In genomic region chr10:48399551-48399950, GRCh38 we compare ENCODE assay signal across 18 cellular contexts.
DNase-seq lines count a peak whose midpoint lies in the region; ATAC-seq, FAIRE-seq and TF ChIP-seq lines count a peak whose summit lies in the region.
"Had no signal": no experiment of that assay in that cellular context is flagged by ENCODE, and none has a peak within 500 bp of the region (broad histone marks: within the 10 kb centered on the region; RNA-seq: fewer than 3 reads in every experiment).

No MANE protein-coding gene starts in this region.

- H3K9ac ChIP-seq in HUES64 (ENCODE audit: low read depth, low read length): no peak overlapping the region; the same call in 1 of the 2 replicates
- H3K9ac ChIP-seq in keratinocyte (ENCODE audit: control insufficient read depth, extremely low read depth, insufficient read depth, low read length): no peak overlapping the region
- H3K9ac ChIP-seq in subcutaneous abdominal adipose tissue (ENCODE audit: low read length in 5 of 5): no peak overlapping the region

- H3K9me3 Mint-ChIP-seq in brain: no peaks in the 10 kb centered on the region
- H3K9me3 Mint-ChIP-seq in CD14-positive monocyte: no peaks in the 10 kb centered on the region
- H3K9me3 Mint-ChIP-seq: activated naive CD8-positive, alpha-beta T cell treated with anti-CD3 and anti-CD28 coated beads for 36 hours; stimulated activated naive CD8-positive, alpha-beta T cell treated with anti-CD3 and anti-CD28 coated beads, Interleukin-15, Interleukin-2, amounts not matched to agents 100 ng/mL and 50 ng/mL, for 24 hours had no signal

- H3K4me2 ChIP-seq in keratinocyte (ENCODE audit: control insufficient read depth, extremely low read depth, insufficient read depth, low read depth, low read length): peak overlapping the region; percentile 42

- TF ChIP-seq CTCF in brain (conservative IDR thresholded peaks at IDR 0.05) (no peak), keratinocyte (optimal IDR thresholded peaks at IDR 0.05 in 1 of 3, IDR thresholded peaks at IDR 0.05 in 1 of 3, conservative IDR thresholded peaks at IDR 0.05 in 1 of 3; ENCODE audit: extremely low read depth in 1 of 3, insufficient read depth in 2 of 3, low read length in 3 of 3) (no peak), CD14-positive monocyte (IDR thresholded peaks at IDR 0.05) (no peak), omental fat pad (IDR thresholded peaks at IDR 0.05) (no peak)

- H3K27me3 ChIP-seq in HUES64 (ENCODE audit: insufficient read depth, low read length) (no peaks in the 10 kb centered on the region), keratinocyte (ENCODE audit: control insufficient read depth, extremely low read depth, insufficient read depth, low read length) (no peaks in the 10 kb centered on the region), subcutaneous abdominal adipose tissue (ENCODE audit: control insufficient read depth in 5 of 5, insufficient read depth in 4 of 5, low read length in 5 of 5) (no peaks in the 10 kb centered on the region)
- H3K27me3 ChIP-seq: body of pancreas, colonic mucosa, transverse colon had no signal

- no peak overlapping the region for H2AFZ ChIP-seq in keratinocyte (ENCODE audit: control insufficient read depth, low read length)

- DNase-seq in keratinocyte (ENCODE audit: low read depth, low spot score) (no peak), CD14-positive monocyte (ENCODE audit: low spot score) (no peak), omental fat pad (ENCODE audit: low spot score) (no peak)
- no peak for DNase-seq in activated CD4-positive, CD25-positive, alpha-beta regulatory T cell (lab: John Stamatoyannopoulos, UW)
- DNase-seq: activated CD4-positive, alpha-beta T cell treated with anti-CD3 and anti-CD28 coated beads for 36 hours; activated naive CD8-positive, alpha-beta T cell treated with anti-CD3 and anti-CD28 coated beads for 36 hours; body of pancreas; colonic mucosa; GOT3; NCI-H2107; small intestine; stimulated activated CD4-positive, alpha-beta T cell treated with anti-CD3 and anti-CD28 coated beads, Interleukin-2, amount 100 ng/mL, for 48 hours; SW 1271; transverse colon had no signal

- WGBS in HUES64: no CpG with 5 or more reads among the region's 1 CpG

- no peaks in the 10 kb centered on the region for H3K9me1 ChIP-seq in keratinocyte (ENCODE audit: control insufficient read depth, extremely low read depth, insufficient read depth, low read length)

- H3K36me3 ChIP-seq in HUES64 (ENCODE audit: insufficient read depth, low read length): no peaks in the 10 kb centered on the region
- no peaks in the 10 kb centered on the region for H3K36me3 ChIP-seq in keratinocyte (ENCODE audit: control insufficient read depth in 2 of 2, extremely low read depth in 1 of 2, insufficient read depth in 2 of 2, low read length in 2 of 2)
- peaks cover 0 to 3% (median 0%) of the 10 kb centered on the region in 5 donors for H3K36me3 ChIP-seq in subcutaneous abdominal adipose tissue (ENCODE audit: control insufficient read depth in 5 of 5, insufficient read depth in 5 of 5, low read length in 5 of 5)
- H3K36me3 ChIP-seq: colonic mucosa, transverse colon had no signal

- H3K27me3 Mint-ChIP-seq in brain (no peaks in the 10 kb centered on the region), CD14-positive monocyte (ENCODE audit: low read depth in 3 of 3) (peaks cover 0 to 4% (median 0%) of the 10 kb centered on the region in 3 donors)
- H3K27me3 Mint-ChIP-seq: activated CD4-positive, alpha-beta T cell treated with anti-CD3 and anti-CD28 coated beads for 36 hours; activated naive CD8-positive, alpha-beta T cell treated with anti-CD3 and anti-CD28 coated beads for 36 hours; stimulated activated naive CD8-positive, alpha-beta T cell treated with anti-CD3 and anti-CD28 coated beads, Interleukin-15, Interleukin-2, amounts not matched to agents 100 ng/mL and 50 ng/mL, for 24 hours had no signal

- H3K36me3 Mint-ChIP-seq in brain: peaks cover 5% of the 10 kb centered on the region
- H3K36me3 Mint-ChIP-seq in CD14-positive monocyte: no peaks in the 10 kb centered on the region

- no peak for ATAC-seq in omental fat pad (ENCODE audit: low FRiP score)
- ATAC-seq: activated CD4-positive, alpha-beta T cell treated with anti-CD3 and anti-CD28 coated beads for 36 hours; body of pancreas had no signal

- peak overlapping the region; percentile 50 to 93 (median 64) for H3K27ac Mint-ChIP-seq in brain
- no peak overlapping the region for H3K27ac Mint-ChIP-seq in CD14-positive monocyte
- H3K27ac Mint-ChIP-seq: activated CD4-positive, alpha-beta T cell treated with anti-CD3 and anti-CD28 coated beads for 36 hours; activated naive CD8-positive, alpha-beta T cell treated with anti-CD3 and anti-CD28 coated beads for 36 hours; stimulated activated naive CD8-positive, alpha-beta T cell treated with anti-CD3 and anti-CD28 coated beads, Interleukin-15, Interleukin-2, amounts not matched to agents 100 ng/mL and 50 ng/mL, for 24 hours had no signal

- H3K27ac ChIP-seq in HUES64 (ENCODE audit: low read depth, low read length) (peak overlapping the region; percentile 55; the same call in 1 of the 2 replicates), keratinocyte (ENCODE audit: control insufficient read depth, insufficient read depth, low read length) (no peak overlapping the region), subcutaneous abdominal adipose tissue (ENCODE audit: low read depth, low read length) (peak overlapping the region; percentile 52)
- H3K27ac ChIP-seq: body of pancreas, colonic mucosa, transverse colon had no signal

- FAIRE-seq in keratinocyte (lab: Jason Lieb, UNC): peak; percentile 9
- FAIRE-seq: small intestine had no signal

- H3K4me1 Mint-ChIP-seq in brain (peaks cover 57% of the 10 kb centered on the region), CD14-positive monocyte (peaks cover 4% of the 10 kb centered on the region)

- dilution Hi-C loops in keratinocyte (cut with MboI; ENCODE audit: extremely low pct_ligation_motif_present, low sequenced_read_pairs): no loop called here

- no peaks in the 10 kb centered on the region for H3K9me3 ChIP-seq in HUES64 (ENCODE audit: insufficient read depth, low read depth, low read length)
- no peaks in the 10 kb centered on the region for H3K9me3 ChIP-seq in keratinocyte (ENCODE audit: control insufficient read depth, low read depth, low read length)
- H3K9me3 ChIP-seq in subcutaneous abdominal adipose tissue (ENCODE audit: control insufficient read depth in 5 of 5, low read length in 5 of 5): no peaks in the 10 kb centered on the region
- H3K9me3 ChIP-seq: body of pancreas, colonic mucosa, transverse colon had no signal

- H4K20me1 ChIP-seq in keratinocyte (ENCODE audit: control insufficient read depth, extremely low read depth, insufficient read depth, low read length): no peaks in the 10 kb centered on the region

- H3K4me3 ChIP-seq in HUES64 (ENCODE audit: low read length) (no peak overlapping the region), keratinocyte (ENCODE audit: control insufficient read depth in 2 of 3, extremely low read depth in 1 of 3, insufficient read depth in 2 of 3, low read depth in 1 of 3, low read length in 3 of 3) (no peak overlapping the region), subcutaneous abdominal adipose tissue (ENCODE audit: low read depth in 1 of 5, low read length in 5 of 5) (no peak overlapping the region)
- H3K4me3 ChIP-seq: body of pancreas, colonic mucosa, transverse colon had no signal

- peaks cover 34% of the 10 kb centered on the region for H3K4me1 ChIP-seq in HUES64 (ENCODE audit: insufficient read depth, low read length)
- peaks cover 21% of the 10 kb centered on the region for H3K4me1 ChIP-seq in keratinocyte (ENCODE audit: control insufficient read depth, extremely low read depth, insufficient read depth, low read length)
- H3K4me1 ChIP-seq in subcutaneous abdominal adipose tissue (ENCODE audit: control insufficient read depth in 5 of 5, insufficient read depth in 5 of 5, low read length in 5 of 5): peaks cover 0 to 52% (median 27%) of the 10 kb centered on the region in 5 donors
- H3K4me1 ChIP-seq: colonic mucosa had no signal

- H3K4me3 Mint-ChIP-seq in brain (peak overlapping the region in 4 of 5 experiments; percentile 23 to 65 (median 55)), CD14-positive monocyte (no peak overlapping the region)
- H3K4me3 Mint-ChIP-seq: activated CD4-positive, alpha-beta T cell treated with anti-CD3 and anti-CD28 coated beads for 36 hours; activated naive CD8-positive, alpha-beta T cell treated with anti-CD3 and anti-CD28 coated beads for 36 hours; stimulated activated naive CD8-positive, alpha-beta T cell treated with anti-CD3 and anti-CD28 coated beads, Interleukin-15, Interleukin-2, amounts not matched to agents 100 ng/mL and 50 ng/mL, for 24 hours had no signal

- intact Hi-C loops in CD14-positive monocyte (cut with micrococcal nuclease): no loop called here

- H3K79me2 ChIP-seq in keratinocyte (ENCODE audit: control insufficient read depth, insufficient read depth, low read length): no peaks in the 10 kb centered on the region

Comparison
In these comparisons a context has a peak if more than half of its experiments do, and no peak if none do; other contexts are left out.
1. H3K27ac Mint-ChIP-seq: peak in brain (5 of 5); none in CD14-positive monocyte (0 of 7).
2. H3K4me3 Mint-ChIP-seq: peak in brain (4 of 5); none in CD14-positive monocyte (0 of 2).